19 cellular contexts compared by ENCODE assay signal in genomic region chr2:241230435-241230834, GRCh38.
"Had no signal": no experiment of that assay in that cellular context is flagged by ENCODE, and none has a peak within 500 bp of the region (broad histone marks: within the 10 kb centered on the region; RNA-seq: fewer than 3 reads in every experiment).

No MANE protein-coding gene starts in this region.

- H3K9me3 Mint-ChIP-seq: naive thymus-derived CD8-positive, alpha-beta T cell; stimulated activated memory B cell treated with anti-CD40 and anti-IgM and Interleukin-4, amounts not matched to agents 10 μg/mL and 1 μg/mL and 100 μg/mL, for 72 hours had no signal

- H3K27me3 ChIP-seq: ascending aorta, breast epithelium, foreskin keratinocyte, ovary, sigmoid colon, testis, upper lobe of left lung had no signal

- H3K27me3 Mint-ChIP-seq: naive thymus-derived CD8-positive, alpha-beta T cell; stimulated activated memory B cell treated with anti-CD40 and anti-IgM and Interleukin-4, amounts not matched to agents 10 μg/mL and 1 μg/mL and 100 μg/mL, for 72 hours had no signal

- H3K4me3 ChIP-seq: ascending aorta, breast epithelium, ovary, sigmoid colon, testis, upper lobe of left lung had no signal

- H3K9me3 ChIP-seq: ascending aorta, breast epithelium, ovary, sigmoid colon, testis, upper lobe of left lung had no signal

- H3K27ac ChIP-seq: ascending aorta, breast epithelium, foreskin keratinocyte, ovary, sigmoid colon, testis, upper lobe of left lung, WERI-Rb-1 had no signal

- H3K27ac Mint-ChIP-seq: naive thymus-derived CD8-positive, alpha-beta T cell; stimulated activated memory B cell treated with anti-CD40 and anti-IgM and Interleukin-4, amounts not matched to agents 10 μg/mL and 1 μg/mL and 100 μg/mL, for 72 hours had no signal

- H3K4me1 ChIP-seq: ascending aorta, breast epithelium, foreskin keratinocyte, sigmoid colon, upper lobe of left lung had no signal

- H3K4me3 Mint-ChIP-seq: naive thymus-derived CD8-positive, alpha-beta T cell; stimulated activated memory B cell treated with anti-CD40 and anti-IgM and Interleukin-4, amounts not matched to agents 10 μg/mL and 1 μg/mL and 100 μg/mL, for 72 hours had no signal

- ATAC-seq: foreskin keratinocyte; left lobe of liver; naive thymus-derived CD8-positive, alpha-beta T cell; stimulated activated memory B cell treated with anti-CD40 and anti-IgM and Interleukin-4, amounts not matched to agents 10 μg/mL and 1 μg/mL and 100 μg/mL, for 72 hours had no signal

- H3K36me3 ChIP-seq: ovary had no signal

- DNase-seq: activated CD4-positive, alpha-beta T cell treated with anti-CD3 and anti-CD28 coated beads, Interleukin-2, amount 50 U/mL, for 4 hours; activated naive CD4-positive, alpha-beta T cell; activated T-cell treated with anti-CD3 and anti-CD28 coated beads for 4 hours; foreskin keratinocyte; hippocampal formation; mesendoderm; naive thymus-derived CD8-positive, alpha-beta T cell; sigmoid colon; stimulated activated CD4-positive, alpha-beta T cell treated with anti-CD3 and anti-CD28 coated beads, Interleukin-4, amount 100 ng/mL, for 4 hours; SW 1271; T-helper 2 cell; testis; upper lobe of left lung; WERI-Rb-1 had no signal

- H3K4me1 Mint-ChIP-seq: stimulated activated memory B cell treated with anti-CD40 and anti-IgM and Interleukin-4, amounts not matched to agents 10 μg/mL and 1 μg/mL and 100 μg/mL, for 72 hours had no signal
